25 cellular contexts compared by ENCODE assay signal in the genomic region with DNA sequence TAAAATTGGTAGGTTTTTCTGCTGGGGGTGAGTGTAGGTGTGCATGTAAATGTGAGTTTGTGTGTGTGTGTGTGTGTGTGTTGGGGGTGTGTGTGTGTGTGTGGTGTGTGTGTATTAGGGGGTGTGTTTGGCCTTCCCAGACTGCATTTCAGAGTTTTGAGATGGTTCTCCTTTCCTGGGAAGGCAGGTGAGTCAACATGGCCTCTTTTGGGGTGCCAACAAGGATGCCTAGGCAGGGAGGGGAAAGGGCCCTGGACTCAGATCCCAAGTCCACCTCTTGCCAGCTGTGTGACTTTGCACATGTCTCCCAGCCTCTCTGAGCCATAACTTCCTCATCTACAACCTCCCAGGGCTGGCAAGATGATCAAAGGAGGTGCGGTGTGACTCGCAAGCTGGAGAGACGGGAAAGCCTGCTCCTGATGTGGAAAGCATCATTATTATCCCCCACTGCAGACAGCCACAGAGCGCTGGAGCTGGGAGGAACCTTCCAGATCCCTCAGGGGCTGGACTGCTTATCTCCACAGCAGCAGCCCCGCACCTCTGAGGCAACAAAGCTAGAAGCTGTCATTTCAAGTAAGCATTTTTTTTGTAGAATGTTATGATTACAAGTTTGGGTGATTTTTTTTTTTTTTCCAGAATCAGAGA.
DNase-seq lines count a peak whose midpoint lies in the region; ATAC-seq and TF ChIP-seq lines count a peak whose summit lies in the region.
"Had no signal": no experiment of that assay in that cellular context is flagged by ENCODE, and none has a peak within 500 bp of the region (broad histone marks: within the 10 kb centered on the region; RNA-seq: fewer than 3 reads in every experiment).

No MANE protein-coding gene starts in this region.

- peak overlapping the region; percentile 74 for H2AK5ac ChIP-seq in IMR-90 (ENCODE audit: low read depth, low read length)

- no peak overlapping the region for H3K9ac ChIP-seq in IMR-90 (ENCODE audit: low read depth, low read length)

- no peak overlapping the region for H2AK9ac ChIP-seq in IMR-90 (replicated peaks; ENCODE audit: low read depth, low read length, poor library complexity)

- peaks cover 0 to 60% of the 10 kb centered on the region in 2 experiments; a peak in 2 of 4 replicates for H3K79me1 ChIP-seq in IMR-90 (ENCODE audit: low read depth in 1 of 2, low read length in 2 of 2)

- H3K36me3 ChIP-seq in IMR-90 (ENCODE audit: control insufficient read depth, insufficient read depth, low read length), result no peaks in the 10 kb centered on the region
- H3K36me3 ChIP-seq: heart right ventricle, ovary, upper lobe of right lung had no signal

- BruUV-seq in IMR-90 (replicated peaks; lab: Mats Ljungman, UMichigan), result no TSS peak

- peak overlapping the region; percentile 3; the same call in 1 of the 3 replicates for H2BK15ac ChIP-seq in IMR-90 (ENCODE audit: low read depth, low read length)

- H3K36me3 Mint-ChIP-seq in glutamatergic neuron (ENCODE audit: unreplicated experiment), result no peaks in the 10 kb centered on the region
- no peaks in the 10 kb centered on the region for H3K36me3 Mint-ChIP-seq in effector memory CD8-positive, alpha-beta T cell (ENCODE audit: insufficient read depth)
- H3K36me3 Mint-ChIP-seq: CD14-positive monocyte, naive B cell had no signal

- H3K18ac ChIP-seq in IMR-90 (ENCODE audit: low read depth, low read length), result no peak overlapping the region

- H3K9me3 Mint-ChIP-seq in glutamatergic neuron (ENCODE audit: unreplicated experiment), result peaks cover 34% of the 10 kb centered on the region
- H3K9me3 Mint-ChIP-seq in effector memory CD8-positive, alpha-beta T cell, result no peaks in the 10 kb centered on the region
- H3K9me3 Mint-ChIP-seq: activated naive CD8-positive, alpha-beta T cell treated with anti-CD3 and anti-CD28 coated beads, Interleukin-2, amount 50 U/mL, for 24 hours; activated T-helper 2 cell treated with anti-CD3 and anti-CD28 coated beads, Interferon-gamma antibody, Interleukin-2, Interleukin-4, amounts not matched to agents 10 μg/mL and 5 μg/mL and 100 μg/mL, durations not matched to agents 14 hours and 24 hours and 36 hours had no signal

- TF ChIP-seq POLR2A in IMR-90 (IDR thresholded peaks at IDR 0.05; ENCODE audit: low read depth, low read length), result no peak

- ATAC-seq in IMR-90 (ENCODE audit: low read depth), result 0 out of 2 replicates have a peak, but pooled peaks have one; percentile 5
- no peak for ATAC-seq in HG03520 (IDR thresholded peaks at IDR 0.05; ENCODE audit: unreplicated experiment)
- no peak for ATAC-seq in effector memory CD8-positive, alpha-beta T cell (replicated peaks)
- ATAC-seq: activated naive CD8-positive, alpha-beta T cell treated with anti-CD3 and anti-CD28 coated beads, Interleukin-2, amount 50 U/mL, for 24 hours; heart right ventricle; upper lobe of right lung had no signal

- H3K56ac ChIP-seq in IMR-90 (ENCODE audit: extremely low read depth, insufficient read depth, low read length), result no peak overlapping the region

- H4K5ac ChIP-seq in IMR-90 (ENCODE audit: low read depth, low read length), result 0 out of 2 replicates have a peak overlapping the region, but pooled peaks have one; percentile 14

- peak overlapping the region; percentile 4; the same call in 1 of the 2 replicates for H2BK20ac ChIP-seq in IMR-90 (ENCODE audit: low read depth, low read length)

- H3K23ac ChIP-seq in IMR-90 (ENCODE audit: low read depth, low read length), result peak overlapping the region; percentile 52; the same call in 1 of the 2 replicates

- peak overlapping the region; percentile 54 for H3K14ac ChIP-seq in IMR-90 (replicated peaks; ENCODE audit: low read depth, low read length)

- TF ChIP-seq CTCF in IMR-90 (conservative IDR thresholded peaks at IDR 0.05; ENCODE audit: low read depth, low read length), result no peak
- no peak for TF ChIP-seq CTCF in astrocyte of the spinal cord (IDR thresholded peaks at IDR 0.05; ENCODE audit: low read depth, low read length)
- no peak for TF ChIP-seq CTCF in glutamatergic neuron (IDR thresholded peaks at IDR 0.05; ENCODE audit: partially characterized antibody, unreplicated experiment)

- H3K27me3 ChIP-seq in IMR-90 (ENCODE audit: control insufficient read depth, insufficient read depth, low read length), result no peaks in the 10 kb centered on the region
- H3K27me3 ChIP-seq: dorsolateral prefrontal cortex, ovary, upper lobe of right lung had no signal

- H3K4ac ChIP-seq in IMR-90 (ENCODE audit: low read depth, low read length), result peak overlapping the region; percentile 59

- H3K9me3 ChIP-seq in IMR-90 (ENCODE audit: control insufficient read depth, insufficient read depth, low read length), result no peaks in the 10 kb centered on the region
- H3K9me3 ChIP-seq: heart right ventricle, ovary, upper lobe of right lung had no signal

- peak overlapping the region in 1 of 2 experiments; percentile 56; a peak in 2 of 4 replicates for H4K8ac ChIP-seq in IMR-90 (ENCODE audit: low read depth in 2 of 2, low read length in 2 of 2)

- no CpG with 5 or more reads among the region's 5 CpGs for WGBS in IMR-90 (ENCODE audit: extremely low coverage in 2 of 2, insufficient read length in 1 of 2), 2 experiments

- peak overlapping the region; percentile 99 for H3K27ac Mint-ChIP-seq in glutamatergic neuron (ENCODE audit: unreplicated experiment)
- H3K27ac Mint-ChIP-seq in effector memory CD8-positive, alpha-beta T cell, result no peak overlapping the region
- H3K27ac Mint-ChIP-seq: activated naive CD8-positive, alpha-beta T cell treated with anti-CD3 and anti-CD28 coated beads, Interleukin-2, amount 50 U/mL, for 24 hours; activated T-helper 2 cell treated with anti-CD3 and anti-CD28 coated beads, Interferon-gamma antibody, Interleukin-2, Interleukin-4, amounts not matched to agents 10 μg/mL and 5 μg/mL and 100 μg/mL, durations not matched to agents 14 hours and 24 hours and 36 hours; CD14-positive monocyte had no signal

- peak; percentile 50 for DNase-seq in AG08395 (ENCODE audit: low spot score)
- peak; percentile 86 for DNase-seq in IMR-90
- peak; percentile 50 for DNase-seq in astrocyte of the spinal cord (ENCODE audit: low read depth, low spot score)
- DNase-seq in glutamatergic neuron, result no peak
- no peak for DNase-seq in GF-D8 (lab: John Stamatoyannopoulos, UW)
- DNase-seq in effector memory CD8-positive, alpha-beta T cell, result no peak
- DNase-seq in DMS114 treated with DMSO at 0.1 percent for 48 hours (lab: John Stamatoyannopoulos, UW; ENCODE audit: unreplicated experiment), result no peak
- DNase-seq: activated naive CD8-positive, alpha-beta T cell treated with anti-CD3 and anti-CD28 coated beads, Interleukin-2, amount 50 U/mL, for 24 hours; DMS153; heart right ventricle; Karpas-422; mammary epithelial cell; naive B cell; NCI-H1092; NCI-H2081; NCI-H510A; ovary; small intestine; stimulated activated CD4-positive, alpha-beta T cell treated with anti-CD3 and anti-CD28 coated beads, Interleukin-4, amount 100 ng/mL, for 4 hours; upper lobe of right lung had no signal

- 0 out of 2 replicates have a peak, but pooled peaks cover 3% of the 10 kb centered on the region for H4K20me1 ChIP-seq in IMR-90 (ENCODE audit: insufficient read depth, low read length)

- peak overlapping the region; percentile 16 for H2AFZ ChIP-seq in IMR-90 (replicated peaks; ENCODE audit: low read length, poor library complexity)

- no peak overlapping the region; the same call in 1 of the 2 replicates for H3K27ac ChIP-seq in IMR-90 (ENCODE audit: insufficient read depth, low read length)
- H3K27ac ChIP-seq: heart right ventricle, ovary, RWPE1, upper lobe of right lung had no signal

- peaks cover 35% of the 10 kb centered on the region for H3K9me1 ChIP-seq in IMR-90 (ENCODE audit: insufficient read depth, low read length)

- no peak overlapping the region for H3K4me2 ChIP-seq in IMR-90 (ENCODE audit: low read depth, low read length)

- H2BK5ac ChIP-seq in IMR-90 (ENCODE audit: low read depth, low read length, poor library complexity, severe bottlenecking), result peak overlapping the region; percentile 42

- POLR2A ChIA-PET in IMR-90 (lab: Charles Lee; ENCODE audit: unreplicated experiment), result no interaction called here

- CTCF ChIA-PET in IMR-90 (lab: Yijun Ruan, JAX), result no interaction called here

- peaks cover 32% of the 10 kb centered on the region for H3K27me3 Mint-ChIP-seq in glutamatergic neuron (ENCODE audit: unreplicated experiment)
- peaks cover 21 to 49% of the 10 kb centered on the region in 2 donors for H3K27me3 Mint-ChIP-seq in effector memory CD8-positive, alpha-beta T cell
- H3K27me3 Mint-ChIP-seq: activated naive CD8-positive, alpha-beta T cell treated with anti-CD3 and anti-CD28 coated beads, Interleukin-2, amount 50 U/mL, for 24 hours had no signal

- intact Hi-C loops in IMR-90 (cut with micrococcal nuclease), result loop anchor here (5.0 to 10.0 kb wide), 3 partner anchors 93 to 473 kb away; no protein-coding TSS in a partner anchor

- H3K4me1 Mint-ChIP-seq in glutamatergic neuron (ENCODE audit: low read depth, unreplicated experiment), result peaks cover 42% of the 10 kb centered on the region
- H3K4me1 Mint-ChIP-seq in effector memory CD8-positive, alpha-beta T cell (ENCODE audit: low read depth in 2 of 2), result peaks cover 0 to 7% of the 10 kb centered on the region in 2 donors
- H3K4me1 Mint-ChIP-seq: activated naive CD8-positive, alpha-beta T cell treated with anti-CD3 and anti-CD28 coated beads, Interleukin-2, amount 50 U/mL, for 24 hours had no signal

- H2BK120ac ChIP-seq in IMR-90 (ENCODE audit: low read depth, low read length), result peak overlapping the region; percentile 48

- H3K4me3 Mint-ChIP-seq in glutamatergic neuron (ENCODE audit: unreplicated experiment), result no peak overlapping the region
- no peak overlapping the region for H3K4me3 Mint-ChIP-seq in effector memory CD8-positive, alpha-beta T cell
- H3K4me3 Mint-ChIP-seq: activated naive CD8-positive, alpha-beta T cell treated with anti-CD3 and anti-CD28 coated beads, Interleukin-2, amount 50 U/mL, for 24 hours; CD14-positive monocyte; naive B cell had no signal

- dilution Hi-C loops in IMR-90 (cut with HindIII; ENCODE audit: low sequenced_read_pairs, unreplicated experiment), result no loop called here

- peaks cover 22% of the 10 kb centered on the region for H3K4me1 ChIP-seq in IMR-90 (ENCODE audit: control insufficient read depth, insufficient read depth, low read length)

- H3K4me3 ChIP-seq in IMR-90 (ENCODE audit: insufficient read depth, low read depth, low read length) (no peak overlapping the region), astrocyte of the spinal cord (ENCODE audit: low read depth, low read length) (no peak overlapping the region)
- H3K4me3 ChIP-seq: dorsolateral prefrontal cortex, heart right ventricle, ovary, upper lobe of right lung had no signal

- in situ Hi-C loops in IMR-90 (cut with MboI; ENCODE audit: low sequenced_read_pairs) (loop anchor here (5.0 kb wide), 2 partner anchors 388 to 453 kb away; a partner anchor contains a TSS), astrocyte of the spinal cord (cut with HindIII; ENCODE audit: low sequenced_read_pairs) (no loop called here)

- H4K91ac ChIP-seq in IMR-90 (ENCODE audit: insufficient read depth, low read depth, low read length), result peak overlapping the region; percentile 25; the same call in 1 of the 2 replicates

- TF ChIP-seq RAD21 in IMR-90 (IDR thresholded peaks at IDR 0.05; ENCODE audit: low read length), result peak; percentile 9; the same call in 1 of the 2 replicates

Comparison
In these comparisons a context has a peak if more than half of its experiments do, and no peak if none do; other contexts are left out.
1. DNase-seq: peak in AG08395 (single experiment), IMR-90 (single experiment) and astrocyte of the spinal cord (single experiment); none in glutamatergic neuron (single experiment), GF-D8 (single experiment), effector memory CD8-positive, alpha-beta T cell (0 of 3) and DMS114 treated with DMSO at 0.1 percent for 48 hours (single experiment).